In the genomic region with DNA sequence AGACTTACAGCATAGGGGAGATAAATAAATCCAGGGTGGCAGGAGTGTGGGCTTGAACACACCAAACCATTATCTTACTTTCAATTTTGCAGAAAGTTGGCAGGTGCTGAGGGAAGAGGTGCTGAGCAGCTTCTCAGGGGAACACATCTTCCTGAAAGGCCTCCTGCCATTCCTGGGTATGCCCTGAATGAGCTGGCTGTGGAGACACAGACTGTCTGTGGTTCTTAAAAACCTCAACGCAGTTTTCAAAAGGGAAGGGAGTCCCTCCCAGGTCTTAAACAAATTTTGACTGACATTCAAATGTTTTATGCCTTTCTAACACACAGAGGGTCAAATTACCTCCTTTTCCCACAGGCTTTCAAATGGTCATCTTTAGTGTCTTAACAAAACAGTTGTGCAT, we compare ENCODE assay signal across 12 cellular contexts.
DNase-seq lines count a peak whose midpoint lies in the region; ATAC-seq, FAIRE-seq and TF ChIP-seq lines count a peak whose summit lies in the region.
"Had no signal": no experiment of that assay in that cellular context is flagged by ENCODE, and none has a peak within 500 bp of the region (broad histone marks: within the 10 kb centered on the region; RNA-seq: fewer than 3 reads in every experiment).

No MANE protein-coding gene starts in this region.

- no peaks in the 10 kb centered on the region for H3K36me3 Mint-ChIP-seq in GM23338 (ENCODE audit: low read depth)

- no peak overlapping the region for H3K27ac Mint-ChIP-seq in GM23338

- TF ChIP-seq POLR2A in endothelial cell of umbilical vein (IDR thresholded peaks at IDR 0.05; ENCODE audit: low read depth, low read length) (no peak), Peyer's patch (IDR thresholded peaks at IDR 0.05) (no peak), esophagus squamous epithelium (IDR thresholded peaks at IDR 0.05) (no peak)

- no peak overlapping the region for H3K4me2 ChIP-seq in GM23338
- peak overlapping the region; percentile 53 for H3K4me2 ChIP-seq in endothelial cell of umbilical vein (ENCODE audit: insufficient read depth, low read length)
- H3K4me2 ChIP-seq in PC-9: no peak overlapping the region

- H3K27ac ChIP-seq in GM23338 (ENCODE audit: low read depth): no peak overlapping the region
- H3K27ac ChIP-seq in endothelial cell of umbilical vein (ENCODE audit: insufficient read depth, low read depth, low read length): peak overlapping the region; percentile 73
- H3K27ac ChIP-seq in Peyer's patch: no peak overlapping the region
- H3K27ac ChIP-seq in esophagus squamous epithelium: no peak overlapping the region
- H3K27ac ChIP-seq in PC-9: no peak overlapping the region
- H3K27ac ChIP-seq: stomach had no signal

- H3K4me3 ChIP-seq in GM23338 (no peak overlapping the region), endothelial cell of umbilical vein (replicated peaks in 1 of 3; ENCODE audit: insufficient read depth in 1 of 3, low read depth in 1 of 3, low read length in 3 of 3) (no peak overlapping the region), Peyer's patch (no peak overlapping the region), esophagus squamous epithelium (no peak overlapping the region), PC-9 (no peak overlapping the region)
- H3K4me3 ChIP-seq: K562, stomach had no signal

- H3K79me2 ChIP-seq in GM23338 (replicated peaks; ENCODE audit: insufficient read depth) (no peaks in the 10 kb centered on the region), endothelial cell of umbilical vein (ENCODE audit: control insufficient read depth, insufficient read depth, low read length) (no peaks in the 10 kb centered on the region), PC-9 (ENCODE audit: low read depth) (no peaks in the 10 kb centered on the region)

- BruUV-seq in endothelial cell of umbilical vein (replicated peaks; lab: Mats Ljungman, UMichigan): TSS peak; percentile 88
- BruUV-seq in PC-9 (replicated peaks; lab: Mats Ljungman, UMichigan): no TSS peak

- POLR2A ChIA-PET in endothelial cell of umbilical vein (lab: Charles Lee): no interaction called here
- POLR2A ChIA-PET in PC-9 (lab: Charles Lee; ENCODE audit: unreplicated experiment): no interaction called here

- CTCF ChIA-PET in endothelial cell of umbilical vein (lab: Charles Lee): interaction anchor here (1.8 kb wide), 1 partner anchor 318 kb away, joined by 4 read pairs; no protein-coding TSS in a partner anchor
- CTCF ChIA-PET in PC-9 (lab: Charles Lee): no interaction called here

- no peak for FAIRE-seq in endothelial cell of umbilical vein (lab: Jason Lieb, UNC)
- FAIRE-seq: K562 had no signal

- WGBS in esophagus squamous epithelium, 2 donors: 57 to 62% methylated on average over 1 of the region's 1 CpG

- no peak overlapping the region for H3K4me3 Mint-ChIP-seq in GM23338

- dilution Hi-C loops in endothelial cell of umbilical vein (cut with MboI; ENCODE audit: extremely low pct_ligation_motif_present, low sequenced_read_pairs): no loop called here

- no peaks in the 10 kb centered on the region for H3F3A ChIP-seq in GM23338 (replicated peaks; ENCODE audit: low read depth)
- peaks cover 7% of the 10 kb centered on the region; the same call in 1 of the 2 replicates for H3F3A ChIP-seq in PC-9 (ENCODE audit: insufficient read depth, low read depth)

- H4K20me1 ChIP-seq in GM23338 (replicated peaks; ENCODE audit: insufficient read depth): no peaks in the 10 kb centered on the region
- no peaks in the 10 kb centered on the region for H4K20me1 ChIP-seq in endothelial cell of umbilical vein (replicated peaks; ENCODE audit: control insufficient read depth, extremely low read depth, insufficient read depth, low read length)
- H4K20me1 ChIP-seq in PC-9 (ENCODE audit: insufficient read depth): no peaks in the 10 kb centered on the region

- H3K9me3 Mint-ChIP-seq in GM23338: no peaks in the 10 kb centered on the region

- H3K9me2 ChIP-seq in GM23338 (ENCODE audit: insufficient read depth) (0 out of 2 replicates have a peak, but pooled peaks cover 6% of the 10 kb centered on the region), PC-9 (ENCODE audit: insufficient read depth) (no peaks in the 10 kb centered on the region)

- intact Hi-C loops in endothelial cell of umbilical vein (cut with micrococcal nuclease): loop anchor here (2.0 kb wide), 1 partner anchor 13 kb away; no protein-coding TSS in a partner anchor
- intact Hi-C loops in esophagus squamous epithelium (cut with DNase I): no loop called here
- intact Hi-C loops in PC-9 (cut with micrococcal nuclease; ENCODE audit: unreplicated experiment): no loop called here

- ATAC-seq in GM18502 (IDR thresholded peaks at IDR 0.05; ENCODE audit: poor library complexity, unreplicated experiment) (peak; percentile 35), GM23338 (no peak)
- ATAC-seq: K562 had no signal

- H3K4me1 Mint-ChIP-seq in GM23338: peaks cover 6% of the 10 kb centered on the region

- peaks cover 3% of the 10 kb centered on the region; the same call in 1 of the 2 replicates for H3K4me1 ChIP-seq in GM23338 (ENCODE audit: insufficient read depth)
- peaks cover 43% of the 10 kb centered on the region for H3K4me1 ChIP-seq in endothelial cell of umbilical vein (ENCODE audit: control insufficient read depth, extremely low read depth, insufficient read depth, low read length)
- no peaks in the 10 kb centered on the region for H3K4me1 ChIP-seq in Peyer's patch
- peaks cover 0 to 10% (median 0%) of the 10 kb centered on the region in 3 donors for H3K4me1 ChIP-seq in esophagus squamous epithelium
- peaks cover 25% of the 10 kb centered on the region for H3K4me1 ChIP-seq in PC-9 (replicated peaks; ENCODE audit: insufficient read depth)

- H3K27me3 Mint-ChIP-seq in GM23338 (ENCODE audit: insufficient read depth, low read depth, poor library complexity): no peaks in the 10 kb centered on the region

- H3K36me3 ChIP-seq in GM23338 (ENCODE audit: insufficient read depth) (no peaks in the 10 kb centered on the region), endothelial cell of umbilical vein (ENCODE audit: control insufficient read depth in 2 of 2, extremely low read depth in 1 of 2, insufficient read depth in 2 of 2, low read length in 2 of 2) (no peaks in the 10 kb centered on the region), Peyer's patch (no peaks in the 10 kb centered on the region), esophagus squamous epithelium (no peaks in the 10 kb centered on the region), PC-9 (ENCODE audit: low read depth) (no peaks in the 10 kb centered on the region)
- H3K36me3 ChIP-seq: stomach had no signal

- H2AFZ ChIP-seq in GM23338 (peak overlapping the region; percentile 56; the same call in 1 of the 2 replicates), endothelial cell of umbilical vein (ENCODE audit: low read depth, low read length) (peak overlapping the region; percentile 26), PC-9 (no peak overlapping the region)

- peak overlapping the region; percentile 11 for H3K9ac ChIP-seq in endothelial cell of umbilical vein (replicated peaks; ENCODE audit: extremely low read depth, insufficient read depth, low read length)

- H3K27me3 ChIP-seq in GM23338 (ENCODE audit: insufficient read depth) (no peaks in the 10 kb centered on the region), endothelial cell of umbilical vein (ENCODE audit: control insufficient read depth in 2 of 2, insufficient read depth in 2 of 2, low read length in 2 of 2) (no peaks in the 10 kb centered on the region), Peyer's patch (no peaks in the 10 kb centered on the region), esophagus squamous epithelium (no peaks in the 10 kb centered on the region), PC-9 (ENCODE audit: insufficient read depth, low read depth) (no peaks in the 10 kb centered on the region)
- H3K27me3 ChIP-seq: stomach had no signal

- H3K9me3 ChIP-seq in endothelial cell of umbilical vein (replicated peaks; ENCODE audit: control insufficient read depth, insufficient read depth, low read length) (no peaks in the 10 kb centered on the region), Peyer's patch (no peaks in the 10 kb centered on the region), esophagus squamous epithelium (no peaks in the 10 kb centered on the region), PC-9 (ENCODE audit: insufficient read depth, low read depth) (peaks cover 4% of the 10 kb centered on the region; the same call in 1 of the 2 replicates)
- H3K9me3 ChIP-seq: stomach had no signal

- no peaks in the 10 kb centered on the region for H3K9me1 ChIP-seq in endothelial cell of umbilical vein (replicated peaks; ENCODE audit: control insufficient read depth, extremely low read depth, insufficient read depth, low read length)

- DNase-seq in GM23338 (ENCODE audit: low spot score) (no peak), LHCN-M2 (ENCODE audit: low read depth) (peak; percentile 70), endothelial cell of umbilical vein (ENCODE audit: low read depth, low spot score) (no peak), Peyer's patch (no peak), medulla oblongata (ENCODE audit: extremely low spot score) (no peak), esophagus squamous epithelium (lab: John Stamatoyannopoulos, UW) (no peak), PC-9 (no peak)
- DNase-seq: hippocampal formation, NCI-H226, stomach had no signal

- TF ChIP-seq CTCF in GM23338 (conservative IDR thresholded peaks at IDR 0.05; ENCODE audit: low read depth in 2 of 2) (no peak), endothelial cell of umbilical vein (IDR thresholded peaks at IDR 0.05; ENCODE audit: extremely low read depth in 1 of 2, insufficient read depth in 1 of 2, low read depth in 1 of 2, low read length in 2 of 2) (no peak), Peyer's patch (IDR thresholded peaks at IDR 0.05) (no peak), esophagus squamous epithelium (IDR thresholded peaks at IDR 0.05) (no peak), PC-9 (conservative IDR thresholded peaks at IDR 0.05) (no peak)

TF ChIP-seq in GM23338, 12 proteins besides CTCF, POLR2A, EP300 and RAD21 (continues in another document):
- TF ChIP-seq ETS1 (IDR thresholded peaks at IDR 0.05): no peak

TF ChIP-seq in endothelial cell of umbilical vein, 7 proteins besides CTCF, POLR2A, EP300 and RAD21:
- TF ChIP-seq JUN (IDR thresholded peaks at IDR 0.05; ENCODE audit: borderline replicate concordance, insufficient read depth, insufficient read length, low read depth) (no peak), POLR2AphosphoS5 (IDR thresholded peaks at IDR 0.05; ENCODE audit: insufficient read depth, low read depth, low read length) (no peak), GATA2 (IDR thresholded peaks at IDR 0.05; ENCODE audit: insufficient read depth, insufficient read length, low read depth, low read length) (no peak), MYC (IDR thresholded peaks at IDR 0.05; ENCODE audit: low read depth, low read length) (no peak), EZH2 (IDR thresholded peaks at IDR 0.05; ENCODE audit: borderline replicate concordance, low read depth, low read length, severe bottlenecking) (no peak), MAX (IDR thresholded peaks at IDR 0.05; ENCODE audit: insufficient read depth, insufficient read length) (no peak)
